8 cellular contexts compared by ENCODE assay signal in the genomic region with DNA sequence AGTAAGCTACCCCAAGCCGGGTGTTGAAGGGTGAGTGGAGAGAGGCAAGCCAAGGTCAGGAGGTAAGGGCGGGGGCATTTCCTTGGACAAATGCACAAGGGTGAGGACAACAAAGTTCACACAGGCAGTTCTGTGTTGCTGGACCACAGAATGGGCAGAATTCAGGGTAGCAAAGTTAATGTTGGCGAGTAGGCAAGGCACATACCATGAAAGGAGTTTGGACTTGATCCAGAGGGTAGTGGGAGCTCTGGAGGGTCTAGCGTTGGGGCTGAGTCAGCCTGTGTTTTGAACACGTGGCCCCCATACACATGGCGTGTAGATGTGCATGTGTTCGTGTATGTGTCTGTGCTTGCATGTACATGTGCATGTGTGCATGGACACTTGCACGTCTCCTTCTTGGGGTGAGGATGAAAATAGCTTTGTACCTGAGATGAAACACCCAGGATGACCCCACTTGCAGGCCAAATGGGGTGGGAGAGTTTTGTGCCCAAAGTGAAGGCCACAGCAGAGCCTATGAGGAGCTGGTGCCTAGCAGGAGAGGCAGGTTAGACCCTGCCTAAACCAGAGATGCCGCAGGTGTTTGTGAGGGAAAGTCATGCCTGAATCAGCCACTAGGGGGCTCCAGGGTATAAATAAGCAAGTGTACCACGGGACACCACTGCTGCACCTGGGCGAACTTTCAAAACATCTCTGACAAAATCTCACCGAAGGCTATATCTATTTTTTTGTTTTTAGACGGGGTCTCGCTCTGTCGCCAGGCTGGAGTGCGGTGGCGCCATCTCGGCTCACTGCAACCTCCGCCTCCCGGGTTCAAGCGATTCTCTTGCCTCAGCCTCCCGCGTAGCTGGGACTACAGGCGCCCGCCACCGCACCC. TPM values are rescaled to one million over a fixed set of nuclear protein-coding genes. Genes with fewer than 3 reads are reported as not detected.
DNase-seq lines count a peak whose midpoint lies in the region; ATAC-seq and TF ChIP-seq lines count a peak whose summit lies in the region.

No MANE protein-coding gene starts in this region.

- no peak for TF ChIP-seq POLR2A in GM18505 (IDR thresholded peaks at IDR 0.05; ENCODE audit: borderline replicate concordance, extremely low read depth, insufficient read depth, insufficient read length)

- no peak overlapping the region for H3K9ac ChIP-seq in GM23248

- in situ Hi-C loops in GM23248 (cut with MboI), result no loop called here
- in situ Hi-C loops in astrocyte of the spinal cord (cut with HindIII; ENCODE audit: low sequenced_read_pairs), result no loop called here

- H3K79me2 ChIP-seq in GM23248 (ENCODE audit: insufficient read depth), result no peaks in the 10 kb centered on the region

- H3K4me2 ChIP-seq in GM23248 (ENCODE audit: unreplicated experiment), result no peak overlapping the region

- no peaks in the 10 kb centered on the region for H4K20me1 ChIP-seq in GM23248 (ENCODE audit: insufficient read depth)

- 43 to 46% methylated on average over 26 of the region's 26 CpGs for WGBS in GM23248 (ENCODE audit: low coverage in 1 of 2, low lambda C conversion rate in 2 of 2, missing lambda C conversion rate in 2 of 2), 2 experiments

- TF ChIP-seq CTCF in astrocyte of the spinal cord (IDR thresholded peaks at IDR 0.05; ENCODE audit: low read depth, low read length), result peak; percentile 82

- no peaks in the 10 kb centered on the region for H3K9me3 ChIP-seq in GM23248 (ENCODE audit: low read depth)

- H3K36me3 ChIP-seq in GM23248 (ENCODE audit: low read depth), result no peaks in the 10 kb centered on the region

- ATAC-seq in GM18505 (IDR thresholded peaks at IDR 0.05; ENCODE audit: unreplicated experiment), result no peak

- DNase-seq in COLO668 (lab: John Stamatoyannopoulos, UW; ENCODE audit: unreplicated experiment), result peak; percentile 87
- peak; percentile 77 for DNase-seq in GM23248
- peak; percentile 94 for DNase-seq in NCI-H1694 treated with DMSO at 0.1 percent for 48 hours (lab: John Stamatoyannopoulos, UW)
- DNase-seq in UCSD-AML1 (lab: John Stamatoyannopoulos, UW; ENCODE audit: unreplicated experiment), result peak; percentile 48
- peak; percentile 61 for DNase-seq in astrocyte of the spinal cord (ENCODE audit: low read depth, low spot score)
- peak; percentile 89 for DNase-seq in iPS-NIHi7 (ENCODE audit: extremely low spot score)
- DNase-seq in stimulated activated CD4-positive, alpha-beta T cell treated with anti-CD3 and anti-CD28 coated beads, Interleukin-1b, Interleukin-23, amount 100 ng/mL, for 1 hour (ENCODE audit: low read depth in 2 of 2), result peak; percentile 70 to 77

- H3F3A ChIP-seq in GM23248 (ENCODE audit: insufficient read depth), result no peaks in the 10 kb centered on the region

- no peaks in the 10 kb centered on the region for H3K9me2 ChIP-seq in GM23248 (ENCODE audit: insufficient read depth)

- no peak overlapping the region for H2AFZ ChIP-seq in GM23248

- H3K4me3 ChIP-seq in GM23248 (no peak overlapping the region), astrocyte of the spinal cord (ENCODE audit: low read depth, low read length) (no peak overlapping the region)

- H3K27me3 ChIP-seq in GM23248 (replicated peaks; ENCODE audit: insufficient read depth), result no peaks in the 10 kb centered on the region

- H3K27ac ChIP-seq in GM23248, result no peak overlapping the region

- no peaks in the 10 kb centered on the region for H3K4me1 ChIP-seq in GM23248 (ENCODE audit: insufficient read depth)

RNA-seq across cellular contexts. Expression of a gene that starts 21.8 kb away (rescaled TPM):
- total RNA-seq in GM23248 (2014; rRNA removed; shearing (Covaris generic)), result 8.8 and 11.4 TPM in 2 replicates
- polyA plus RNA-seq in GM23248 (2016; fragmentation: Nextera tagmentation; extraction: Ambion mirVana), result 5.6 and 9.2 TPM in 2 replicates
